2 cellular contexts compared by ENCODE assay signal in the genomic region with DNA sequence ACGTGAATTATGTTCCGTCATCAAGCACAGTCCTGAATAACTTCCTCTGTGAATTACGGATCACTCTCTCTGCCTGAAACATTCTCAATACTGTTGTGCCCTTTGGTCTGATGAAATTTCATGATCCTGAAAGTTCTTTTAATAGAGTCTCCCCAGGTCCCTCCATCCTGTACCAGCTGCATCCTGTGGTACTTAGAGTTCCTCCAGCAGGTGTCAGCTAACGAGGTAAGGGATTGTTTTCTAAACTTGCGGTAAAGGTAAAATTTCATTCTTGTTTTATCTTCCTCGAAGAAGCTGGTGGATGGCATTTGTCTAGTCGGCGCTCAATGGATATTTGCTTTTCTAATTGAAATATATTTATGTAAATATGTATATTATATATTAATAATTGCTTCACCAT.
TF ChIP-seq lines count a peak whose summit lies in the region.

No MANE protein-coding gene starts in this region.

TF ChIP-seq in GM23338, 12 proteins besides CTCF, POLR2A, EP300 and RAD21 (continued from another document):
- TF ChIP-seq, protein P1, sequence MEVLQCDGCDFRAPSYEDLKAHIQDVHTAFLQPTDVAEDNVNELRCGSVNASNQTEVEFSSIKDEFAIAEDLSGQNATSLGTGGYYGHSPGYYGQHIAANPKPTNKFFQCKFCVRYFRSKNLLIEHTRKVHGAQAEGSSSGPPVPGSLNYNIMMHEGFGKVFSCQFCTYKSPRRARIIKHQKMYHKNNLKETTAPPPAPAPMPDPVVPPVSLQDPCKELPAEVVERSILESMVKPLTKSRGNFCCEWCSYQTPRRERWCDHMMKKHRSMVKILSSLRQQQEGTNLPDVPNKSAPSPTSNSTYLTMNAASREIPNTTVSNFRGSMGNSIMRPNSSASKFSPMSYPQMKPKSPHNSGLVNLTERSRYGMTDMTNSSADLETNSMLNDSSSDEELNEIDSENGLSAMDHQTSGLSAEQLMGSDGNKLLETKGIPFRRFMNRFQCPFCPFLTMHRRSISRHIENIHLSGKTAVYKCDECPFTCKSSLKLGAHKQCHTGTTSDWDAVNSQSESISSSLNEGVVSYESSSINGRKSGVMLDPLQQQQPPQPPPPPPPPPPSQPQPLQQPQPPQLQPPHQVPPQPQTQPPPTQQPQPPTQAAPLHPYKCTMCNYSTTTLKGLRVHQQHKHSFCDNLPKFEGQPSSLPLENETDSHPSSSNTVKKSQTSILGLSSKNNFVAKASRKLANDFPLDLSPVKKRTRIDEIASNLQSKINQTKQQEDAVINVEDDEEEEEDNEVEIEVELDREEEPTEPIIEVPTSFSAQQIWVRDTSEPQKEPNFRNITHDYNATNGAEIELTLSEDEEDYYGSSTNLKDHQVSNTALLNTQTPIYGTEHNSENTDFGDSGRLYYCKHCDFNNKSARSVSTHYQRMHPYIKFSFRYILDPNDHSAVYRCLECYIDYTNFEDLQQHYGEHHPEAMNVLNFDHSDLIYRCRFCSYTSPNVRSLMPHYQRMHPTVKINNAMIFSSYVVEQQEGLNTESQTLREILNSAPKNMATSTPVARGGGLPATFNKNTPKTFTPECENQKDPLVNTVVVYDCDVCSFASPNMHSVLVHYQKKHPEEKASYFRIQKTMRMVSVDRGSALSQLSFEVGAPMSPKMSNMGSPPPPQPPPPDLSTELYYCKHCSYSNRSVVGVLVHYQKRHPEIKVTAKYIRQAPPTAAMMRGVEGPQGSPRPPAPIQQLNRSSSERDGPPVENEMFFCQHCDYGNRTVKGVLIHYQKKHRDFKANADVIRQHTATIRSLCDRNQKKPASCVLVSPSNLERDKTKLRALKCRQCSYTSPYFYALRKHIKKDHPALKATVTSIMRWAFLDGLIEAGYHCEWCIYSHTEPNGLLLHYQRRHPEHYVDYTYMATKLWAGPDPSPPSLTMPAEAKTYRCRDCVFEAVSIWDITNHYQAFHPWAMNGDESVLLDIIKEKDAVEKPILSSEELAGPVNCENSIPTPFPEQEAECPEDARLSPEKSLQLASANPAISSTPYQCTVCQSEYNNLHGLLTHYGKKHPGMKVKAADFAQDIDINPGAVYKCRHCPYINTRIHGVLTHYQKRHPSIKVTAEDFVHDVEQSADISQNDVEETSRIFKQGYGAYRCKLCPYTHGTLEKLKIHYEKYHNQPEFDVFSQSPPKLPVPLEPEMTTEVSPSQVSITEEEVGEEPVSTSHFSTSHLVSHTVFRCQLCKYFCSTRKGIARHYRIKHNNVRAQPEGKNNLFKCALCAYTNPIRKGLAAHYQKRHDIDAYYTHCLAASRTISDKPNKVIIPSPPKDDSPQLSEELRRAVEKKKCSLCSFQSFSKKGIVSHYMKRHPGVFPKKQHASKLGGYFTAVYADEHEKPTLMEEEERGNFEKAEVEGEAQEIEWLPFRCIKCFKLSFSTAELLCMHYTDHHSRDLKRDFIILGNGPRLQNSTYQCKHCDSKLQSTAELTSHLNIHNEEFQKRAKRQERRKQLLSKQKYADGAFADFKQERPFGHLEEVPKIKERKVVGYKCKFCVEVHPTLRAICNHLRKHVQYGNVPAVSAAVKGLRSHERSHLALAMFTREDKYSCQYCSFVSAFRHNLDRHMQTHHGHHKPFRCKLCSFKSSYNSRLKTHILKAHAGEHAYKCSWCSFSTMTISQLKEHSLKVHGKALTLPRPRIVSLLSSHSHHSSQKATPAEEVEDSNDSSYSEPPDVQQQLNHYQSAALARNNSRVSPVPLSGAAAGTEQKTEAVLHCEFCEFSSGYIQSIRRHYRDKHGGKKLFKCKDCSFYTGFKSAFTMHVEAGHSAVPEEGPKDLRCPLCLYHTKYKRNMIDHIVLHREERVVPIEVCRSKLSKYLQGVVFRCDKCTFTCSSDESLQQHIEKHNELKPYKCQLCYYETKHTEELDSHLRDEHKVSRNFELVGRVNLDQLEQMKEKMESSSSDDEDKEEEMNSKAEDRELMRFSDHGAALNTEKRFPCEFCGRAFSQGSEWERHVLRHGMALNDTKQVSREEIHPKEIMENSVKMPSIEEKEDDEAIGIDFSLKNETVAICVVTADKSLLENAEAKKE (CRISPR knock-in tag; IDR thresholded peaks at IDR 0.05) = no peak
- TF ChIP-seq NANOG (IDR thresholded peaks at IDR 0.05; ENCODE audit: borderline replicate concordance) = no peak

TF ChIP-seq in H1, 55 proteins besides CTCF, POLR2A, EP300 and RAD21 (continued from another document):
- TF ChIP-seq NRF1 (IDR thresholded peaks at IDR 0.05; ENCODE audit: low read depth, low read length) = no peak
